ENCODE assay signal across 8 cellular contexts in the genomic region with DNA sequence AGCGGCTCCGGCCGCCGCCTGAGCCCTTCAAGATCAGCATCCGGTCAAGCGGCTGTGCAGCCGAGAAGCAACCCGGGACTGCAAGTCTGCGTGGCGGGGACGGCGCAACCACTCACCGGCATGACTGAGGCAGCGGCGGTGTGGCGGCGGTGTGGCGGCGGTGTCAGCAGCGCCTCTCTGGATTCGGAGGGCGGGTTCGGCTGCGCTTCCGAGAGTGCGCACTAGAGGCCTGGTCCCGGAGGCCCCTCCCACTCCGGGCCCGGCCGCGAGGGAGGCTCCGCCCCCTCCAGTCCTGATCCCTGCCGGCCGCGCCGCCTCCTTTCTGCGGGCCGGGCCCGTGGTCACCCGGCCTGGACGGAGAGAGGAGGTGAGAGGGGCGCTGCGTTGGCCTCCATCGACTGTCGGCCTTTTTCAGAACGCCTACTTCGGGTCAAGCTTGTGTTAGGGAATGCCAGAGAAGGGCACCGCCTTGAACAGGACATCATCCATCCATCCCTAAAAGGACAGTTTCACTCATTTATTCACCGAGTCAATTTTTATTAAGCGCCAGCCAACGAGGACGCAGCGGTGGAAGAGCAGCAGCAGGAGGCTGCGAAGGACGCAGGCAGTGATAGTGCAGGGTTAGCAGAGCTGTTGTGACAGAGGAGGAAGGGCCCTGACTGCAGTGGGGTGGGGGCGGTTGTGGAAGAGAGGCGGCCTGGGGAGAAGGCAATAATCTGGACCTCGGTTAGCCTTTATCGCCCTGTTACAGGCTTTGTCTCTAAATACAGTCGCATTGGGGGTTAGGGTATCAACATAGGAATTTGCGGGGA. TPM values are rescaled to one million over a fixed set of nuclear protein-coding genes. Genes with fewer than 3 reads are reported as not detected.
DNase-seq lines count a peak whose midpoint lies in the region; ATAC-seq and TF ChIP-seq lines count a peak whose summit lies in the region.

A gene with protein sequence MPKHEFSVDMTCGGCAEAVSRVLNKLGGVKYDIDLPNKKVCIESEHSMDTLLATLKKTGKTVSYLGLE (minus strand): TSS at position 202 of the 812 bp plus-strand sequence. CDS start 80 bp downstream, at position 122.

- peak; percentile 81 for ATAC-seq in GM18870 (IDR thresholded peaks at IDR 0.05; ENCODE audit: unreplicated experiment)
- ATAC-seq in HG03108 (IDR thresholded peaks at IDR 0.05; ENCODE audit: unreplicated experiment) = peak; percentile 98
- peak; percentile 99 for ATAC-seq in activated CD4-positive, alpha-beta T cell treated with anti-CD3 and anti-CD28 coated beads for 36 hours

- POLR2A ChIA-PET in activated CD4-positive, alpha-beta T cell treated with anti-CD3 and anti-CD28 coated beads for 36 hours (lab: Charles Lee) = interaction anchor here (0.5 to 4.3 kb wide), 2 partner anchors 13 to 717 kb away, joined by 4 to 28 read pairs; a partner anchor contains a TSS

- CTCF ChIA-PET in activated CD4-positive, alpha-beta T cell treated with anti-CD3 and anti-CD28 coated beads for 36 hours (lab: Charles Lee) = interaction anchor here (0.6 to 1.8 kb wide), 6 partner anchors 11 to 384 kb away, joined by 3 to 5 read pairs (median 4); no protein-coding TSS in a partner anchor

- H3K9me3 Mint-ChIP-seq in activated CD4-positive, alpha-beta T cell treated with anti-CD3 and anti-CD28 coated beads for 36 hours (ENCODE audit: low read depth) = no peaks in the 10 kb centered on the region
- H3K9me3 Mint-ChIP-seq in chondrocyte (ENCODE audit: low read depth) = no peaks in the 10 kb centered on the region

- peaks cover 4% of the 10 kb centered on the region for H3K36me3 Mint-ChIP-seq in activated CD4-positive, alpha-beta T cell treated with anti-CD3 and anti-CD28 coated beads for 36 hours (ENCODE audit: low read depth)
- H3K36me3 Mint-ChIP-seq in chondrocyte (ENCODE audit: low read depth) = peaks cover 1% of the 10 kb centered on the region

- H3K4me1 Mint-ChIP-seq in activated CD4-positive, alpha-beta T cell treated with anti-CD3 and anti-CD28 coated beads for 36 hours = peaks cover 33% of the 10 kb centered on the region
- peaks cover 36% of the 10 kb centered on the region for H3K4me1 Mint-ChIP-seq in chondrocyte (ENCODE audit: low read depth)

- peak within 1 kb of the TSS; percentile 60 for H3K4me3 ChIP-seq in AG09309 (ENCODE audit: control insufficient read depth, low read depth, low read length)

- H3K4me3 Mint-ChIP-seq in activated CD4-positive, alpha-beta T cell treated with anti-CD3 and anti-CD28 coated beads for 36 hours = peak within 1 kb of the TSS; percentile 98
- peak within 1 kb of the TSS; percentile 88 for H3K4me3 Mint-ChIP-seq in chondrocyte (ENCODE audit: unreplicated experiment)

- no peaks in the 10 kb centered on the region for H3K27me3 Mint-ChIP-seq in activated CD4-positive, alpha-beta T cell treated with anti-CD3 and anti-CD28 coated beads for 36 hours
- H3K27me3 Mint-ChIP-seq in chondrocyte (ENCODE audit: low read depth) = no peaks in the 10 kb centered on the region

- DNase-seq in AG09309 (ENCODE audit: low read depth) (no peak), NCI-H446 treated with DMSO at 0.1 percent for 48 hours (lab: John Stamatoyannopoulos, UW) (peak; percentile 46), chondrocyte (ENCODE audit: low spot score) (peak; percentile 96), kidney tubule cell (ENCODE audit: low spot score) (peak; percentile 92)
- DNase-seq in activated CD4-positive, alpha-beta T cell treated with anti-CD3 and anti-CD28 coated beads for 36 hours = peak; percentile 95
- peak; percentile 80 to 89 (median 85) for DNase-seq in stimulated activated CD4-positive, alpha-beta T cell treated with anti-CD3 and anti-CD28 coated beads, Interleukin-1b, Interleukin-23, amount 100 ng/mL, for 24 hours (ENCODE audit: low read depth in 4 of 4, low spot score in 1 of 4)

- peak within 1 kb of the TSS; percentile 98 for H3K27ac Mint-ChIP-seq in activated CD4-positive, alpha-beta T cell treated with anti-CD3 and anti-CD28 coated beads for 36 hours
- H3K27ac Mint-ChIP-seq in chondrocyte (ENCODE audit: unreplicated experiment) = peak within 1 kb of the TSS; percentile 83

- TF ChIP-seq CTCF in AG09309 (IDR thresholded peaks at IDR 0.05; ENCODE audit: control insufficient read depth, insufficient read depth, low read depth, low read length, missing control alignments) (no peak), chondrocyte (IDR thresholded peaks at IDR 0.05) (peak; percentile 49)

- intact Hi-C loops in activated CD4-positive, alpha-beta T cell treated with anti-CD3 and anti-CD28 coated beads for 36 hours (cut with DNase I, micrococcal nuclease) = loop anchor here (1.0 to 5.0 kb wide), 8 partner anchors 9 to 606 kb away; a partner anchor contains a TSS

RNA-seq across cellular contexts. Expression of the gene that starts here (rescaled TPM):
- total RNA-seq in activated CD4-positive, alpha-beta T cell treated with anti-CD3 and anti-CD28 coated beads for 36 hours = 10 to 100 TPM; 74.8 to 85.9 TPM
- 104 to 129 TPM (median 128 TPM) in 3 replicates for total RNA-seq in chondrocyte
